In genomic region chr6:150451767-150452641, GRCh38 we compare ENCODE assay signal across 1 cellular context.
TF ChIP-seq lines count a peak whose summit lies in the region.

No MANE protein-coding gene starts in this region.

TF ChIP-seq in HepG2, 621 proteins besides CTCF, POLR2A, EP300 and RAD21 (continued from another document):
- TF ChIP-seq ELF3 (CRISPR knock-in tag; IDR thresholded peaks at IDR 0.05) (no peak), ASH2L (IDR thresholded peaks at IDR 0.05; ENCODE audit: insufficient read length, low read depth, low read length) (no peak), CBFB (CRISPR knock-in tag; IDR thresholded peaks at IDR 0.05) (no peak), DMAP1 (CRISPR knock-in tag; IDR thresholded peaks at IDR 0.05) (no peak), ZFP36L2 (CRISPR knock-in tag; IDR thresholded peaks at IDR 0.05) (no peak), ZNF333 (CRISPR knock-in tag; IDR thresholded peaks at IDR 0.05; ENCODE audit: borderline replicate concordance) (no peak), SIX1 (CRISPR knock-in tag; IDR thresholded peaks at IDR 0.05; ENCODE audit: borderline replicate concordance) (no peak), HMGXB3 (CRISPR knock-in tag; IDR thresholded peaks at IDR 0.05; ENCODE audit: borderline replicate concordance) (no peak), PPARG (CRISPR knock-in tag; conservative IDR thresholded peaks at IDR 0.05) (no peak), SP1 (IDR thresholded peaks at IDR 0.05) (no peak), SP1 (CRISPR knock-in tag; IDR thresholded peaks at IDR 0.05) (no peak), NFKB2 (CRISPR knock-in tag; IDR thresholded peaks at IDR 0.05; ENCODE audit: borderline replicate concordance) (no peak), PCBP1 (IDR thresholded peaks at IDR 0.05; ENCODE audit: borderline replicate concordance, low read depth, low read length) (no peak), IRX3 (CRISPR knock-in tag; IDR thresholded peaks at IDR 0.05; ENCODE audit: borderline replicate concordance, low read depth) (no peak), ZBTB2 (CRISPR knock-in tag; IDR thresholded peaks at IDR 0.05; ENCODE audit: low read depth) (no peak), ZNF362 (CRISPR knock-in tag; IDR thresholded peaks at IDR 0.05; ENCODE audit: borderline replicate concordance) (no peak), ZNF12 (CRISPR knock-in tag; IDR thresholded peaks at IDR 0.05) (no peak), ARID2 (CRISPR knock-in tag; IDR thresholded peaks at IDR 0.05; ENCODE audit: borderline replicate concordance) (no peak)
TF ChIP-seq in HepG2: peak in this region for 0.
